ENCODE assay signal across 21 cellular contexts in genomic region chr1:14184346-14184963, GRCh38.
DNase-seq lines count a peak whose midpoint lies in the region; ATAC-seq, FAIRE-seq and TF ChIP-seq lines count a peak whose summit lies in the region.
"Had no signal": no experiment of that assay in that cellular context is flagged by ENCODE, and none has a peak within 500 bp of the region (broad histone marks: within the 10 kb centered on the region; RNA-seq: fewer than 3 reads in every experiment).

No MANE protein-coding gene starts in this region.

- H3K27me3 ChIP-seq in H1 (replicated peaks in 1 of 4; ENCODE audit: control insufficient read depth in 3 of 4, extremely low read depth in 1 of 4, insufficient read depth in 3 of 4, low read length in 3 of 4): no peaks in the 10 kb centered on the region; a peak in 1 of 7 replicates
- no peaks in the 10 kb centered on the region for H3K27me3 ChIP-seq in prostate gland (replicated peaks; ENCODE audit: insufficient read depth)
- peaks cover 30% of the 10 kb centered on the region for H3K27me3 ChIP-seq in CD4-positive, alpha-beta T cell (ENCODE audit: control insufficient read depth, insufficient read depth, low read length)

- H2BK5ac ChIP-seq in H1 (ENCODE audit: low read depth, low read length): no peak overlapping the region; the same call in 1 of the 2 replicates

- H4K91ac ChIP-seq in H1 (replicated peaks; ENCODE audit: insufficient read length, low read length): no peak overlapping the region

- H3K79me1 ChIP-seq in H1 (ENCODE audit: low read depth, low read length): no peaks in the 10 kb centered on the region

- WGBS in H1 (ENCODE audit: extremely low coverage in 1 of 2, insufficient coverage in 1 of 2, insufficient read length in 1 of 2, insufficient replicate concordance in 2 of 2, low coverage in 1 of 2, low lambda C conversion rate in 2 of 2, missing lambda C conversion rate in 1 of 2), 2 experiments: 76% methylated on average over 8 of the region's 8 CpGs; no CpG with 5 or more reads in 1 of the 2 experiments
- WGBS in prostate gland: 29% methylated on average over 8 of the region's 8 CpGs

- no peak overlapping the region for H3K56ac ChIP-seq in H1 (replicated peaks; ENCODE audit: insufficient read length, low read depth, low read length)

- CTCF ChIA-PET in H1 (lab: Charles Lee; ENCODE audit: partially characterized antibody): interaction anchor here (0.5 kb wide), 1 partner anchor 39 kb away, joined by 3 read pairs; no protein-coding TSS in a partner anchor
- CTCF ChIA-PET in CD4-positive, alpha-beta T cell (lab: Charles Lee): no interaction called here

- H4K8ac ChIP-seq in H1 (ENCODE audit: extremely low read depth, insufficient read depth, low read length): no peak overlapping the region

- POLR2A ChIA-PET in H1 (lab: Charles Lee; ENCODE audit: partially characterized antibody): interaction anchor here (1.0 kb wide), 1 partner anchor 47 kb away, joined by 3 read pairs; no protein-coding TSS in a partner anchor
- POLR2A ChIA-PET in CD4-positive, alpha-beta T cell (lab: Charles Lee): no interaction called here

- 0 out of 2 replicates have a peak overlapping the region, but pooled peaks have one; percentile 54 for H2AK5ac ChIP-seq in H1 (ENCODE audit: low read depth, low read length)

- H2BK15ac ChIP-seq in H1 (ENCODE audit: low read length): no peak overlapping the region; the same call in 1 of the 2 replicates

- H3K4me2 ChIP-seq in H1 (ENCODE audit: insufficient read depth in 1 of 2, low read depth in 2 of 2, low read length in 2 of 2): no peak overlapping the region; a peak in 1 of 4 replicates

- no peak for TF ChIP-seq CTCF in H1 (IDR thresholded peaks at IDR 0.05; ENCODE audit: control extremely low read depth in 1 of 3, insufficient read depth in 1 of 3, low read depth in 1 of 3, low read length in 3 of 3)
- TF ChIP-seq CTCF in prostate gland (IDR thresholded peaks at IDR 0.05): no peak
- TF ChIP-seq CTCF in CD4-positive, alpha-beta T cell (IDR thresholded peaks at IDR 0.05): no peak

- H4K20me1 ChIP-seq in H1 (replicated peaks in 1 of 2; ENCODE audit: control insufficient read depth in 1 of 2, insufficient read depth in 2 of 2, low read length in 2 of 2): no peaks in the 10 kb centered on the region

- H3K4me3 Mint-ChIP-seq in CD4-positive, alpha-beta T cell: no peak overlapping the region
- H3K4me3 Mint-ChIP-seq: B cell; CD4-positive, alpha-beta memory T cell had no signal

- H3K23ac ChIP-seq in H1 (ENCODE audit: insufficient read length): no peak overlapping the region

- H3K4me3 ChIP-seq in H1 (ENCODE audit: extremely low read depth in 1 of 4, insufficient read depth in 2 of 4, low read depth in 3 of 4, low read length in 4 of 4) (no peak overlapping the region), prostate gland (no peak overlapping the region)
- H3K4me3 ChIP-seq: SK-N-MC had no signal

- no peak overlapping the region for H2BK20ac ChIP-seq in H1 (ENCODE audit: low read length)

- DNase-seq in DMS 273 treated with DMSO at 0.1 percent for 48 hours (lab: John Stamatoyannopoulos, UW): peak; percentile 17
- peak; percentile 62 for DNase-seq in NCI-H1694 (lab: John Stamatoyannopoulos, UW)
- no peak for DNase-seq in H1 (ENCODE audit: low read depth in 1 of 2, low spot score in 2 of 2)
- peak; percentile 24 for DNase-seq in prostate gland (ENCODE audit: low spot score)
- no peak for DNase-seq in mesenteric fat pad (ENCODE audit: low spot score)
- DNase-seq in CD4-positive, alpha-beta T cell: no peak
- DNase-seq: CD4-positive, alpha-beta memory T cell; GF-D8; KG1; NCI-H1105; NCI-H2029; NCI-H2171 treated with DMSO at 0.1 percent for 48 hours; NCI-H748 treated with DMSO at 0.1 percent for 48 hours; T-helper 1 cell had no signal

- peak overlapping the region; percentile 24 for H3K4ac ChIP-seq in H1 (replicated peaks; ENCODE audit: insufficient read length, low read depth, low read length)

- peak overlapping the region; percentile 42; the same call in 1 of the 2 replicates for H2BK12ac ChIP-seq in H1 (ENCODE audit: low read depth, low read length)

- no peak for TF ChIP-seq RAD21 in H1 (IDR thresholded peaks at IDR 0.05 in 1 of 2, conservative IDR thresholded peaks at IDR 0.05 in 1 of 2; ENCODE audit: low read depth in 2 of 2, low read length in 2 of 2)

- H3K23me2 ChIP-seq in H1 (ENCODE audit: low read depth, low read length): no peaks in the 10 kb centered on the region

- no peaks in the 10 kb centered on the region for H3K9me3 Mint-ChIP-seq in CD4-positive, alpha-beta T cell

- H3K36me3 Mint-ChIP-seq in CD4-positive, alpha-beta T cell (ENCODE audit: low read depth): no peaks in the 10 kb centered on the region
- H3K36me3 Mint-ChIP-seq: CD4-positive, alpha-beta memory T cell had no signal

- H3K27ac ChIP-seq in H1 (ENCODE audit: low read depth, low read length): no peak overlapping the region
- H3K27ac ChIP-seq in prostate gland: no peak overlapping the region
- H3K27ac ChIP-seq in CD4-positive, alpha-beta T cell (ENCODE audit: low read depth, low read length): no peak overlapping the region
- H3K27ac ChIP-seq: SK-N-MC had no signal

- H2BK120ac ChIP-seq in H1 (replicated peaks; ENCODE audit: low read depth, low read length): no peak overlapping the region

- no peaks in the 10 kb centered on the region for H3K4me1 Mint-ChIP-seq in CD4-positive, alpha-beta T cell (ENCODE audit: low read depth)
- H3K4me1 Mint-ChIP-seq: B cell; CD4-positive, alpha-beta memory T cell had no signal

- intact Hi-C loops in prostate gland (cut with DNase I): no loop called here
- intact Hi-C loops in CD4-positive, alpha-beta T cell (cut with DNase I, micrococcal nuclease): no loop called here

- H3K14ac ChIP-seq in H1 (ENCODE audit: insufficient read length): no peak overlapping the region

- peaks cover 26% of the 10 kb centered on the region for H3K27me3 Mint-ChIP-seq in CD4-positive, alpha-beta T cell

- no peak for FAIRE-seq in H1 (lab: Jason Lieb, UNC)
- FAIRE-seq: GM12891, GM18507, HepG2 had no signal

- H3K27ac Mint-ChIP-seq in CD4-positive, alpha-beta T cell: no peak overlapping the region
- H3K27ac Mint-ChIP-seq: B cell; CD4-positive, alpha-beta memory T cell had no signal

- no peak for TF ChIP-seq EP300 in H1 (IDR thresholded peaks at IDR 0.05; ENCODE audit: borderline replicate concordance in 1 of 2, low read depth in 2 of 2, low read length in 2 of 2)

- no peaks in the 10 kb centered on the region for H3K36me3 ChIP-seq in H1 (ENCODE audit: control insufficient read depth in 2 of 4, insufficient read depth in 4 of 4, low read length in 3 of 4)
- H3K36me3 ChIP-seq in prostate gland: no peaks in the 10 kb centered on the region

- H3K9me3 ChIP-seq in H1 (ENCODE audit: insufficient read depth in 2 of 2, low read depth in 1 of 2, low read length in 1 of 2) (no peaks in the 10 kb centered on the region), prostate gland (no peaks in the 10 kb centered on the region)
- H3K9me3 ChIP-seq in CD4-positive, alpha-beta T cell (ENCODE audit: control insufficient read depth, low read length): no peaks in the 10 kb centered on the region

- no peak overlapping the region for H3K9ac ChIP-seq in H1 (replicated peaks in 1 of 4; ENCODE audit: extremely low read depth in 1 of 4, low read depth in 3 of 4, low read length in 3 of 4)

- H3K18ac ChIP-seq in H1 (ENCODE audit: extremely low read depth, low read length): no peak overlapping the region

- ATAC-seq in GM21381 (IDR thresholded peaks at IDR 0.05; ENCODE audit: unreplicated experiment) (no peak), GM18907 (IDR thresholded peaks at IDR 0.05; ENCODE audit: unreplicated experiment) (no peak)
- ATAC-seq in CD4-positive, alpha-beta T cell (ENCODE audit: poor library complexity): no peak
- ATAC-seq: HepG2 had no signal

- no peak overlapping the region for H4K5ac ChIP-seq in H1 (ENCODE audit: insufficient read length, low read depth, low read length)

- H3K4me1 ChIP-seq in H1 (replicated peaks in 1 of 4; ENCODE audit: control insufficient read depth in 3 of 4, insufficient read depth in 4 of 4, low read length in 3 of 4) (peaks cover 0 to 16% (median 9%) of the 10 kb centered on the region in 4 experiments; a peak in 4 of 7 replicates), prostate gland (replicated peaks) (no peaks in the 10 kb centered on the region)

- H3K79me2 ChIP-seq in H1 (ENCODE audit: control insufficient read depth in 1 of 2, insufficient read depth in 2 of 2, low read length in 2 of 2): no peaks in the 10 kb centered on the region

- H2AFZ ChIP-seq in H1 (ENCODE audit: low read length): no peak overlapping the region

- TF ChIP-seq POLR2A in H1 (IDR thresholded peaks at IDR 0.05; ENCODE audit: control extremely low read depth in 1 of 2, low read depth in 2 of 2, low read length in 2 of 2): no peak
- no peak for TF ChIP-seq POLR2A in prostate gland (IDR thresholded peaks at IDR 0.05)

TF ChIP-seq in H1, 55 proteins besides CTCF, POLR2A, EP300 and RAD21:
- no peak for TF ChIP-seq HDAC6 (IDR thresholded peaks at IDR 0.05; ENCODE audit: low read depth, low read length)
- TF ChIP-seq RBBP5 (IDR thresholded peaks at IDR 0.05; ENCODE audit: borderline replicate concordance, low read depth, low read length): no peak
- TF ChIP-seq YY1 (IDR thresholded peaks at IDR 0.05; ENCODE audit: low read depth, low read length): no peak
- TF ChIP-seq CHD1 (IDR thresholded peaks at IDR 0.05; ENCODE audit: low read depth, low read length): no peak
- no peak for TF ChIP-seq NRF1 (IDR thresholded peaks at IDR 0.05; ENCODE audit: low read depth, low read length)
- no peak for TF ChIP-seq TBP (IDR thresholded peaks at IDR 0.05; ENCODE audit: low read depth, low read length)
- TF ChIP-seq SRF (IDR thresholded peaks at IDR 0.05; ENCODE audit: low read depth, low read length): no peak
- TF ChIP-seq USF2 (IDR thresholded peaks at IDR 0.05; ENCODE audit: low read length): no peak
- no peak for TF ChIP-seq RXRA (IDR thresholded peaks at IDR 0.05; ENCODE audit: insufficient read depth, low read depth, low read length)
- TF ChIP-seq CEBPB (IDR thresholded peaks at IDR 0.05; ENCODE audit: low read depth, low read length): no peak
- TF ChIP-seq CBX8 (IDR thresholded peaks at IDR 0.05; ENCODE audit: borderline replicate concordance, low read depth, low read length): no peak
- TF ChIP-seq KDM4A (IDR thresholded peaks at IDR 0.05; ENCODE audit: low read depth, low read length, severe bottlenecking): no peak
- TF ChIP-seq SP2 (IDR thresholded peaks at IDR 0.05; ENCODE audit: low read length): no peak
- TF ChIP-seq ZNF274 (IDR thresholded peaks at IDR 0.05; ENCODE audit: borderline replicate concordance, extremely low read depth, low read length): no peak

Comparison
In these comparisons a context has a peak if more than half of its experiments do, and no peak if none do; other contexts are left out.
1. DNase-seq: peak in DMS 273 treated with DMSO at 0.1 percent for 48 hours (single experiment), NCI-H1694 (single experiment) and prostate gland (single experiment); none in H1 (0 of 2), mesenteric fat pad (single experiment) and CD4-positive, alpha-beta T cell (0 of 10).